17 cellular contexts compared by ENCODE assay signal in genomic region chr10:86645111-86645445, GRCh38. TPM values are rescaled to one million over a fixed set of nuclear protein-coding genes. Genes with fewer than 3 reads are reported as not detected.
"Had no signal": no experiment of that assay in that cellular context is flagged by ENCODE, and none has a peak within 500 bp of the region (broad histone marks: within the 10 kb centered on the region; RNA-seq: fewer than 3 reads in every experiment).

No MANE protein-coding gene starts in this region.

- H3K36me3 ChIP-seq: lower lobe of right lung, upper lobe of right lung had no signal

- ATAC-seq: body of pancreas, lower lobe of right lung, upper lobe of right lung had no signal

- H3K9me3 ChIP-seq: body of pancreas, lower lobe of right lung, SK-N-SH, upper lobe of right lung had no signal

- H3K27me3 ChIP-seq: body of pancreas, upper lobe of right lung had no signal

- H3K4me3 ChIP-seq: body of pancreas, lower lobe of right lung, upper lobe of right lung had no signal

- H3K4me3 Mint-ChIP-seq: activated B cell treated with CpG ODN at 0.5 μM for 24 hours; activated CD4-positive, alpha-beta T cell treated with anti-CD3 and anti-CD28 coated beads, Interleukin-2, amount 10 ng/mL, durations not matched to agents 7 days and 5 days; activated T-cell treated with anti-CD3 and anti-CD28 coated beads, Interleukin-2, amount 50 U/mL, for 24 hours; central memory CD8-positive, alpha-beta T cell; naive B cell had no signal

- DNase-seq: activated B cell treated with CpG ODN at 0.5 μM for 24 hours; activated CD4-positive, alpha-beta T cell treated with anti-CD3 and anti-CD28 coated beads, Interleukin-2, amount 10 ng/mL, durations not matched to agents 7 days and 5 days; activated effector memory CD4-positive, alpha-beta T cell treated with anti-CD3 and anti-CD28 coated beads, Interleukin-2, amount 50 U/mL, for 16 hours; activated T-cell treated with anti-CD3 and anti-CD28 coated beads, Interleukin-2, amount 50 U/mL, for 24 hours; amniotic stem cell; body of pancreas; effector memory CD4-positive, alpha-beta T cell; hippocampal formation; lower lobe of right lung; naive B cell; upper lobe of right lung had no signal

- H3K27me3 Mint-ChIP-seq: progenitor cell of endocrine pancreas had no signal

- H3K36me3 Mint-ChIP-seq: naive B cell had no signal

- H3K9me3 Mint-ChIP-seq: central memory CD8-positive, alpha-beta T cell had no signal

- H3K27ac Mint-ChIP-seq: activated B cell treated with CpG ODN at 0.5 μM for 24 hours; activated CD4-positive, alpha-beta T cell treated with anti-CD3 and anti-CD28 coated beads, Interleukin-2, amount 10 ng/mL, durations not matched to agents 7 days and 5 days; activated naive CD4-positive, alpha-beta T cell treated with anti-CD3 and anti-CD28 coated beads, Interleukin-2, amount 50 U/mL, for 72 hours; activated T-cell treated with anti-CD3 and anti-CD28 coated beads, Interleukin-2, amount 50 U/mL, for 24 hours; naive B cell; progenitor cell of endocrine pancreas had no signal

- H3K27ac ChIP-seq: body of pancreas, epithelial cell of prostate, lower lobe of right lung, upper lobe of right lung had no signal

RNA-seq across cellular contexts. Expression of gene OPN4, which starts 9.3 kb away (rescaled TPM):
- total RNA-seq: activated B cell treated with CpG ODN at 0.5 μM for 24 hours; activated CD4-positive, alpha-beta T cell treated with anti-CD3 and anti-CD28 coated beads, Interleukin-2, amount 10 ng/mL, durations not matched to agents 7 days and 5 days; activated naive CD4-positive, alpha-beta T cell treated with anti-CD3 and anti-CD28 coated beads, Interleukin-2, amount 50 U/mL, for 72 hours; body of pancreas; lower lobe of right lung; progenitor cell of endocrine pancreas; T-helper 1 cell treated with Interleukin-12 subunit alpha and Interleukin-12 subunit beta and Interleukin-4 antibody, amounts not matched to agents 30 ng/mL and 1 ng/mL, for 36 hours; upper lobe of right lung had no signal

RNA-seq across cellular contexts. Expression of gene LDB3, which starts 23.2 kb away (rescaled TPM):
- total RNA-seq: activated B cell treated with CpG ODN at 0.5 μM for 24 hours; T-helper 1 cell treated with Interleukin-12 subunit alpha and Interleukin-12 subunit beta and Interleukin-4 antibody, amounts not matched to agents 30 ng/mL and 1 ng/mL, for 36 hours had no signal
